In the genomic region with DNA sequence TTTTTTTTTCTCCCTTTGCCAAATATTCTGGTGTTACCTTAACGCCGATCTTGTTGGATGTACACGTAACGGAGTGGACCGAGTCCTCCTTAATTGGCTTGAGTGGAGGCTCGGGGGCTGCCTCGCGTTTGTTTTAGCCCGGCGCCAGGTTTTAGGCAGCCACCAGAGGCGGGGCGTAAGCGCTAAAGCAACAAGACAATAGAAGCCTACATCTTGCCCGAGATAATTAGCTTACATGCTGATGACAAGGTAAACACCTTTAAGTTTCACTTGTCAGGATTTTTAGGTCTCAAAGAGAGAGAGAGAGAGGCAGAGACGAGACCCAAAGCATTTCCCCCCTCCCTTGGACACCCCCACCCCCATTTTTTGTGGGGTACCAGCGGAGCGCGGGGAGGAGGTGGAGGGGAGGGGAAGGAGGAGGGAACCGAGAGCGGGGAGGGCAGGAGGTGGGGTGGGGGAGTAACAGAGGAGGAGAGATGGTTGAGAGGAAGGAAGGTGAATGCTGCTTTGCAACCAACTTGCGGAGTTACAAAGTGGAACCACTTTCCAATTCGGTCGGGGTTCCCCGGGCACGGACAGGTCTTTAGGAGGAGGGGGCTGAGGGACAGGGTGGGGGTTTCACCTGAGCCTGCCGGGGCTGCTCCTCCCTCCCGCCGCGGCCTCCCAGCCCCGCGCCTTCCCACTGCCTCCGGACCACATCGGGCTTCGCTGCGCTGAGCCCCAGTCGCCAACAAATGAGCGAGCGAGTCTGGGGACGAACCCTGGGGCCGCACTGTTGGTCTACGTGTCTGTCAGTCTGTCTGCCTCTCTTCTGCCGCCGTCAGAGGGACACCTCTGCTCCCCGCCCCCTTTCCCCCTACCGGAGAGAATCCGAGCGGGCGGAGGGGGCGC, we compare ENCODE assay signal across 8 cellular contexts. TPM values are rescaled to one million over a fixed set of nuclear protein-coding genes. Genes with fewer than 3 reads are reported as not detected.
DNase-seq lines count a peak whose midpoint lies in the region; ATAC-seq, FAIRE-seq and TF ChIP-seq lines count a peak whose summit lies in the region.

A gene (minus strand): TSS at position 802 of the 891 bp plus-strand sequence. CDS start 103 bp downstream, at position 699.

- peak within 1 kb of the TSS; percentile 41 for H3K27ac Mint-ChIP-seq in astrocyte (ENCODE audit: unreplicated experiment)
- H3K27ac Mint-ChIP-seq in neural progenitor cell: no peak within 1 kb of the TSS

- H3K4me3 Mint-ChIP-seq in astrocyte (ENCODE audit: unreplicated experiment) (no peak within 1 kb of the TSS), neural progenitor cell (peak within 1 kb of the TSS; percentile 48)

- H3K79me2 ChIP-seq in astrocyte (ENCODE audit: insufficient read depth, low read length) (no peaks in the 10 kb centered on the region), neural progenitor cell (ENCODE audit: low read depth) (no peaks in the 10 kb centered on the region)

- no peak for TF ChIP-seq CTCF in astrocyte (IDR thresholded peaks at IDR 0.05; ENCODE audit: insufficient read depth, low read depth, low read length)
- TF ChIP-seq CTCF in neural progenitor cell (IDR thresholded peaks at IDR 0.05): no peak

- H3K9me3 ChIP-seq in astrocyte (ENCODE audit: insufficient read depth, low read depth, low read length): no peaks in the 10 kb centered on the region
- H3K9me3 ChIP-seq in neural progenitor cell (ENCODE audit: low read depth): no peaks in the 10 kb centered on the region

- peaks cover 40% of the 10 kb centered on the region for H3F3A ChIP-seq in neural progenitor cell (ENCODE audit: low read depth)

- H3K9ac ChIP-seq in astrocyte (ENCODE audit: low read length) (no peak within 1 kb of the TSS), neural progenitor cell (no peak within 1 kb of the TSS)

- H3K4me2 ChIP-seq in astrocyte (ENCODE audit: low read length): peak within 1 kb of the TSS; percentile 73
- H3K4me2 ChIP-seq in neural progenitor cell: peak within 1 kb of the TSS; percentile 60

- peaks cover 6% of the 10 kb centered on the region for H3K4me1 ChIP-seq in astrocyte (ENCODE audit: insufficient read depth, low read length)
- H3K4me1 ChIP-seq in neural progenitor cell: peaks cover 23% of the 10 kb centered on the region

- peaks cover 3% of the 10 kb centered on the region for H3K36me3 Mint-ChIP-seq in astrocyte (ENCODE audit: low read depth, unreplicated experiment)
- no peaks in the 10 kb centered on the region for H3K36me3 Mint-ChIP-seq in neural progenitor cell

- H2AFZ ChIP-seq in astrocyte (ENCODE audit: low read depth, low read length) (peak within 1 kb of the TSS; percentile 26), neural progenitor cell (replicated peaks) (no peak within 1 kb of the TSS)

- peaks cover 2% of the 10 kb centered on the region for H3K4me1 Mint-ChIP-seq in astrocyte (ENCODE audit: low read depth, unreplicated experiment)
- H3K4me1 Mint-ChIP-seq in neural progenitor cell: peaks cover 12% of the 10 kb centered on the region

- TF ChIP-seq POLR2A in GM18505 (IDR thresholded peaks at IDR 0.05; ENCODE audit: borderline replicate concordance, extremely low read depth, insufficient read depth, insufficient read length): no peak

- H4K20me1 ChIP-seq in astrocyte (ENCODE audit: insufficient read depth, low read length) (no peaks in the 10 kb centered on the region), neural progenitor cell (ENCODE audit: low read depth) (peaks cover 98% of the 10 kb centered on the region)

- H3K27ac ChIP-seq in astrocyte (ENCODE audit: low read depth, low read length) (no peak within 1 kb of the TSS), neural progenitor cell (no peak within 1 kb of the TSS)

- FAIRE-seq in astrocyte (lab: Jason Lieb, UNC): no peak

- H3K9me3 Mint-ChIP-seq in astrocyte (ENCODE audit: unreplicated experiment) (peaks cover 17% of the 10 kb centered on the region), neural progenitor cell (peaks cover 6% of the 10 kb centered on the region)

- peak; percentile 100 for DNase-seq in DMS79 (lab: John Stamatoyannopoulos, UW)
- peak; percentile 90 for DNase-seq in NCI-H1092 (lab: John Stamatoyannopoulos, UW)
- no peak for DNase-seq in astrocyte (ENCODE audit: low read depth)
- DNase-seq in neural progenitor cell (ENCODE audit: low spot score): peak; percentile 61
- DNase-seq in dedifferentiated amniotic fluid mesenchymal stem cell (ENCODE audit: extremely low spot score): no peak

- ATAC-seq in GM18498 (IDR thresholded peaks at IDR 0.05; ENCODE audit: unreplicated experiment) (no peak), GM18505 (IDR thresholded peaks at IDR 0.05; ENCODE audit: unreplicated experiment) (no peak), GM19351 (IDR thresholded peaks at IDR 0.05; ENCODE audit: unreplicated experiment) (no peak)

- H3K4me3 ChIP-seq in astrocyte (ENCODE audit: insufficient read depth, low read depth, low read length): peak within 1 kb of the TSS; percentile 17
- peak within 1 kb of the TSS; percentile 15 for H3K4me3 ChIP-seq in neural progenitor cell

- H3K27me3 ChIP-seq in astrocyte (ENCODE audit: insufficient read depth, low read length): peaks cover 81% of the 10 kb centered on the region
- H3K27me3 ChIP-seq in neural progenitor cell: peaks cover 100% of the 10 kb centered on the region

- peaks cover 71% of the 10 kb centered on the region for H3K27me3 Mint-ChIP-seq in astrocyte (ENCODE audit: low read depth, unreplicated experiment)
- H3K27me3 Mint-ChIP-seq in neural progenitor cell (ENCODE audit: insufficient read depth, low read depth): peaks cover 84% of the 10 kb centered on the region

- H3K36me3 ChIP-seq in astrocyte (ENCODE audit: insufficient read depth, low read length) (no peaks in the 10 kb centered on the region), neural progenitor cell (no peaks in the 10 kb centered on the region)

RNA-seq across cellular contexts. Expression of the gene that starts here (rescaled TPM):
- total RNA-seq in astrocyte: not detected in 2 replicates
- not detected in 2 replicates for total RNA-seq in neural progenitor cell (ENCODE audit: low replicate concordance)

Comparison
In these comparisons a context has a peak if more than half of its experiments do, and no peak if none do; other contexts are left out.
1. Peak in DNase-seq, H3K4me3 ChIP-seq and H3K4me2 ChIP-seq in neural progenitor cell; RNA of the gene not detected or under 1 TPM.
2. DNase-seq: peak in DMS79 (single experiment) and NCI-H1092 (single experiment); none in astrocyte (single experiment) and dedifferentiated amniotic fluid mesenchymal stem cell (single experiment).